In genomic region chr18:36195427-36196122, GRCh38 we compare ENCODE assay signal across 17 cellular contexts.
"Had no signal": no experiment of that assay in that cellular context is flagged by ENCODE, and none has a peak within 500 bp of the region (broad histone marks: within the 10 kb centered on the region; RNA-seq: fewer than 3 reads in every experiment).

No MANE protein-coding gene starts in this region.

- H3K36me3 Mint-ChIP-seq: activated naive CD4-positive, alpha-beta T cell treated with anti-CD3 and anti-CD28 coated beads, Interleukin-2, amount 10 ng/mL, durations not matched to agents 7 days and 5 days had no signal

- H3K27ac ChIP-seq: body of pancreas, foreskin keratinocyte, neutrophil, tibial nerve had no signal

- H3K36me3 ChIP-seq: neutrophil, tibial nerve had no signal

- H3K9me3 Mint-ChIP-seq: activated CD4-positive, alpha-beta memory T cell treated with anti-CD3 and anti-CD28 coated beads, Interleukin-2, amount 10 ng/mL, durations not matched to agents 7 days and 5 days; activated naive CD4-positive, alpha-beta T cell treated with anti-CD3 and anti-CD28 coated beads, Interleukin-2, amount 10 ng/mL, durations not matched to agents 7 days and 5 days; endodermal cell had no signal

- FAIRE-seq: islet of Langerhans, small intestine had no signal

- H3K4me3 ChIP-seq: body of pancreas, tibial nerve had no signal

- H3K27me3 ChIP-seq: body of pancreas, foreskin keratinocyte, tibial nerve had no signal

- H3K4me1 ChIP-seq: body of pancreas, foreskin keratinocyte, tibial nerve had no signal

- DNase-seq: activated CD4-positive, alpha-beta memory T cell treated with anti-CD3 and anti-CD28 coated beads, Interleukin-2, amount 10 ng/mL, durations not matched to agents 7 days and 5 days; activated CD4-positive, alpha-beta T cell treated with anti-CD3 and anti-CD28 coated beads for 1 hour; activated naive CD4-positive, alpha-beta T cell treated with anti-CD3 and anti-CD28 coated beads, Interleukin-2, amount 10 ng/mL, durations not matched to agents 7 days and 5 days; body of pancreas; cerebellar nuclear complex; dermis blood vessel endothelial cell; endodermal cell; erythroblast; foreskin keratinocyte; midbrain; posterior cingulate gyrus; small intestine; SW 1271; T-helper 9 cell had no signal

- H3K27ac Mint-ChIP-seq: activated CD4-positive, alpha-beta memory T cell treated with anti-CD3 and anti-CD28 coated beads, Interleukin-2, amount 10 ng/mL, durations not matched to agents 7 days and 5 days; activated naive CD4-positive, alpha-beta T cell treated with anti-CD3 and anti-CD28 coated beads, Interleukin-2, amount 10 ng/mL, durations not matched to agents 7 days and 5 days; endodermal cell had no signal

- H3K4me1 Mint-ChIP-seq: activated CD4-positive, alpha-beta memory T cell treated with anti-CD3 and anti-CD28 coated beads, Interleukin-2, amount 10 ng/mL, durations not matched to agents 7 days and 5 days; activated naive CD4-positive, alpha-beta T cell treated with anti-CD3 and anti-CD28 coated beads, Interleukin-2, amount 10 ng/mL, durations not matched to agents 7 days and 5 days had no signal

- H3K9me3 ChIP-seq: body of pancreas, neutrophil, tibial nerve had no signal

- H3K4me3 Mint-ChIP-seq: activated CD4-positive, alpha-beta memory T cell treated with anti-CD3 and anti-CD28 coated beads, Interleukin-2, amount 10 ng/mL, durations not matched to agents 7 days and 5 days; activated naive CD4-positive, alpha-beta T cell treated with anti-CD3 and anti-CD28 coated beads, Interleukin-2, amount 10 ng/mL, durations not matched to agents 7 days and 5 days; endodermal cell had no signal

- ATAC-seq: body of pancreas, foreskin keratinocyte had no signal
